Comparison of ENCODE assay signal across 9 cellular contexts in the genomic region with DNA sequence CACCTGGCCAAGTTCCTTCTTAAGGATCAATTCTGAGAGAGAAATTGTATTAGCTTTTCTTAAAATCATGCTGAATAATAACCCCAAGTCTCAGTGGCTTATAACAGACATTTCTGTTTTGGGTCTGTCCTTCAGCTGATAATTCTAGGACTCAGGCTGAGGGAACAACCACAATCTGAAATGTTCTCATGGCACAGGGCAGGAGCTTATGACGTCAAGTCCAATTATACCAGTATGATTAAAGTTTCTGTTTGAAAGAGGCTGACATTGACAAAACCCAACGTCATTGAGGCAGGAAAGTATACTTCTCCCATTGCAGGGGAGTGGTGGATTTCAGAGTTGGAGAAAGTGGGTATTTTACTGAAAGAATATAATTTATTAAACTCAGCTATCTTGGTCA.
"Had no signal": no experiment of that assay in that cellular context is flagged by ENCODE, and none has a peak within 500 bp of the region (broad histone marks: within the 10 kb centered on the region; RNA-seq: fewer than 3 reads in every experiment).

No MANE protein-coding gene starts in this region.

- H3K4me3 ChIP-seq: GM23248, HAP-1 had no signal

- H3K9me3 ChIP-seq: HAP-1 had no signal

- H3K9me3 Mint-ChIP-seq: HFFc6, IgD-negative memory B cell had no signal

- ATAC-seq: HCT116, HepG2 had no signal

- H3K27ac Mint-ChIP-seq: HFFc6 had no signal

- H3K27ac ChIP-seq: GM23248, HL-60 had no signal

- DNase-seq: GM23248, GOT3, H7, HFFc6 had no signal

- H3K36me3 Mint-ChIP-seq: IgD-negative memory B cell had no signal

- H3K4me3 Mint-ChIP-seq: HFFc6 had no signal

- H3K4me1 ChIP-seq: HAP-1 had no signal

- H3K27me3 Mint-ChIP-seq: IgD-negative memory B cell had no signal
